1 cellular context compared by ENCODE assay signal in genomic region chr9:137162505-137163100, GRCh38.
A peak's percentile ranks its signal among the peaks of the same experiment; 100 is the strongest.
TF ChIP-seq lines count a peak whose summit lies in the region.

No MANE protein-coding gene starts in this region.

TF ChIP-seq in HCT116, 20 proteins besides CTCF, POLR2A, EP300 and RAD21 (continued from another document):
- TF ChIP-seq YY1 (IDR thresholded peaks at IDR 0.05; ENCODE audit: extremely low read depth, insufficient replicate concordance, low read depth, low read length), result peak; percentile 18
- TF ChIP-seq ATF3 (IDR thresholded peaks at IDR 0.05), result no peak
TF ChIP-seq in HCT116: peak in this region for 2.
